1 cellular context compared by ENCODE assay signal in the genomic region with DNA sequence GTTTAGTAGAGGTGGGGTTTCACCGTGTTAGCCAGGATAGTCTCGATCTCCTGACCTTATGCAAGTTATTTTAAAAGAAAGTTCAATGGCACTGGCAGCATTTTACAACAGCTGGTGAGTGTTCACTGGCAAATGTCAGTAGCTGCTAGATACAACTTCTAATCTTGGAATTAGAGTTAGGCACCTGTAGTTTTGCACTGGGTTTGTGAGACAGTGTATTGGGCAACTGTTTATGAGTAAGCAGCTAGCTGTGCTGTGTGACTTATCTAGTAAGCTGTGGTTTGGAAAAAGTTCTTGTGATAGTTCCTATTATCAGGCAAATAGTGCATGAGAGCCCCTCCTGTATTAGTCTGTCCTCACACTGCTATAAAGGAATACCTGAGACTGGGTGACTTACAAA.
TF ChIP-seq lines count a peak whose summit lies in the region.

No MANE protein-coding gene starts in this region.

TF ChIP-seq in K562, 482 proteins besides CTCF, POLR2A, EP300 and RAD21 (continued from another document):
- TF ChIP-seq, protein P1, sequence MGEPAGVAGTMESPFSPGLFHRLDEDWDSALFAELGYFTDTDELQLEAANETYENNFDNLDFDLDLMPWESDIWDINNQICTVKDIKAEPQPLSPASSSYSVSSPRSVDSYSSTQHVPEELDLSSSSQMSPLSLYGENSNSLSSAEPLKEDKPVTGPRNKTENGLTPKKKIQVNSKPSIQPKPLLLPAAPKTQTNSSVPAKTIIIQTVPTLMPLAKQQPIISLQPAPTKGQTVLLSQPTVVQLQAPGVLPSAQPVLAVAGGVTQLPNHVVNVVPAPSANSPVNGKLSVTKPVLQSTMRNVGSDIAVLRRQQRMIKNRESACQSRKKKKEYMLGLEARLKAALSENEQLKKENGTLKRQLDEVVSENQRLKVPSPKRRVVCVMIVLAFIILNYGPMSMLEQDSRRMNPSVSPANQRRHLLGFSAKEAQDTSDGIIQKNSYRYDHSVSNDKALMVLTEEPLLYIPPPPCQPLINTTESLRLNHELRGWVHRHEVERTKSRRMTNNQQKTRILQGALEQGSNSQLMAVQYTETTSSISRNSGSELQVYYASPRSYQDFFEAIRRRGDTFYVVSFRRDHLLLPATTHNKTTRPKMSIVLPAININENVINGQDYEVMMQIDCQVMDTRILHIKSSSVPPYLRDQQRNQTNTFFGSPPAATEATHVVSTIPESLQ (CRISPR knock-in tag; IDR thresholded peaks at IDR 0.05): no peak
- TF ChIP-seq FOSL1 (tag; conservative IDR thresholded peaks at IDR 0.05) (no peak), ELF4 (CRISPR knock-in tag; IDR thresholded peaks at IDR 0.05) (no peak), CEBPB (tag; IDR thresholded peaks at IDR 0.05) (peak; percentile 70)
